In the genomic region with DNA sequence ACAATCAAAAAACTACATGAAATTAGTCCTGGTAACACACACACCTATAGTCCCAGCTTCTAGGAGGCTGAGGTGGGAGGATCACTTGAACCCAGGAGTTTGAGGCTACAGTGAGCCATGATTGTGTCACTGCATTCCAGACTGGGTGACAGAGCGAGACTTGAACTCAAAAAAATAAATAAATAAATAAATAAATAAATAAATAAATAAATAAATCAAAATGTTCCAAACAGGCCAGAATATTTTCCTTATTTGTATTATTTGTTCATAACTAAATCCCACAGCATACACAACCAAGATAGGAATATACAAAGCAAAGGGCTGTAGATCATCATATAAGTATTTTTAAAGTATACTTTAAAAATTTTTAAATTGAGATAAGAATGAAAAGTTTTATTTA, we compare ENCODE assay signal across 36 cellular contexts.
"Had no signal": no experiment of that assay in that cellular context is flagged by ENCODE, and none has a peak within 500 bp of the region (broad histone marks: within the 10 kb centered on the region; RNA-seq: fewer than 3 reads in every experiment).

No MANE protein-coding gene starts in this region.

- DNase-seq: Karpas-422, Kasumi-1, MG63, MM.1S, MV-4-11, NCI-H1048, NCI-H1092, NCI-H1092 treated with DMSO at 0.1 percent for 48 hours, NCI-H1105, NCI-H1105 treated with DMSO at 0.1 percent for 48 hours, NCI-H1417, NCI-H1417 treated with DMSO at 0.1 percent for 48 hours, NCI-H1436, NCI-H1436 treated with DMSO at 0.1 percent for 48 hours, NCI-H146, NCI-H1694, NCI-H1694 treated with DMSO at 0.1 percent for 48 hours, NCI-H187, NCI-H187 treated with DMSO at 0.1 percent for 48 hours, NCI-H1930, NCI-H2029, NCI-H2029 treated with DMSO at 0.1 percent for 48 hours, NCI-H2081, NCI-H2081 treated with DMSO at 0.1 percent for 48 hours, NCI-H2107, NCI-H2171, NCI-H2171 treated with DMSO at 0.1 percent for 48 hours, NCI-H2227 treated with DMSO at 0.1 percent for 48 hours, NCI-H226, NCI-H345, NCI-H446, NCI-H446 treated with DMSO at 0.1 percent for 48 hours, NCI-H510A, NCI-H510A treated with DMSO at 0.1 percent for 48 hours, NCI-H524, NCI-H524 treated with DMSO at 0.1 percent for 48 hours had no signal

- H3K36me3 ChIP-seq: MG63 had no signal

- H3K4me3 ChIP-seq: MG63 had no signal

- H3K9me3 ChIP-seq: MG63 had no signal
